Comparison of ENCODE assay signal across 8 cellular contexts in the genomic region with DNA sequence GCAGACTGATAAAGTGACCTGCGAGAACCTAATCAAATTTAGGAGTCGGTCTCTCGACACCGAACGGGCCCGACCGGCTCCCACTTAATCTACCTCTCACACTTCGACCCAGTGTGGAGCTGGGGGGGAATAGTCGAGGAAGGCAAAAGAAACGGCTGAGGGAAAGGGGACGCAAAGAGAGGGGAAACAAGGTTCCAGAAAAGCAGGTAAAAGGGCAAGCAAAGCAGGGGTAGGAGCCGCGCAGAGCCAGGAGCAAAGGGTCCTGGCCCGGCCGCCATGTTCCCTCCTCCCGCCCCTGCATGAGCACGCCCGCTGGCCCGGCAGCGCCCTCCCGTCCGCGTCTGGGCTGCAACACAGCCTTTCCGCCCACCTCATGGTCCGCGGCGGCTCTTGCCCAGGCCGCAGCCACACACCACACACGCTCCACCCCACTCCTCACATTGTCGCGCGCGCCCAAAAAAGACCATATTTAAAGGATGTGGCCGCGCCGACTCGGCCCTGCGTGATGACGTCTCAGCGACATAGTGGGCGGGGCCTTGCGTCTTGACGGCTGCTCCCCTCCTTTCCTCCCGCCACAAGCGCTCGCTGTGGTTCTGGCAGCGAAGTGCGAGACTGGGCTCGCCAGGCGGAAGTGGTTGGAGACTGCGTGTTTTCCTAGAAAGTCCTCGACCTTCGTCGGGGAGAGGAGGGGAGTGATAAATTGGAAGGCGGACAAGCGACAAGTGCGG. TPM values are rescaled to one million over a fixed set of nuclear protein-coding genes. Genes with fewer than 3 reads are reported as not detected.
DNase-seq lines count a peak whose midpoint lies in the region; ATAC-seq, FAIRE-seq and TF ChIP-seq lines count a peak whose summit lies in the region.

A gene with protein sequence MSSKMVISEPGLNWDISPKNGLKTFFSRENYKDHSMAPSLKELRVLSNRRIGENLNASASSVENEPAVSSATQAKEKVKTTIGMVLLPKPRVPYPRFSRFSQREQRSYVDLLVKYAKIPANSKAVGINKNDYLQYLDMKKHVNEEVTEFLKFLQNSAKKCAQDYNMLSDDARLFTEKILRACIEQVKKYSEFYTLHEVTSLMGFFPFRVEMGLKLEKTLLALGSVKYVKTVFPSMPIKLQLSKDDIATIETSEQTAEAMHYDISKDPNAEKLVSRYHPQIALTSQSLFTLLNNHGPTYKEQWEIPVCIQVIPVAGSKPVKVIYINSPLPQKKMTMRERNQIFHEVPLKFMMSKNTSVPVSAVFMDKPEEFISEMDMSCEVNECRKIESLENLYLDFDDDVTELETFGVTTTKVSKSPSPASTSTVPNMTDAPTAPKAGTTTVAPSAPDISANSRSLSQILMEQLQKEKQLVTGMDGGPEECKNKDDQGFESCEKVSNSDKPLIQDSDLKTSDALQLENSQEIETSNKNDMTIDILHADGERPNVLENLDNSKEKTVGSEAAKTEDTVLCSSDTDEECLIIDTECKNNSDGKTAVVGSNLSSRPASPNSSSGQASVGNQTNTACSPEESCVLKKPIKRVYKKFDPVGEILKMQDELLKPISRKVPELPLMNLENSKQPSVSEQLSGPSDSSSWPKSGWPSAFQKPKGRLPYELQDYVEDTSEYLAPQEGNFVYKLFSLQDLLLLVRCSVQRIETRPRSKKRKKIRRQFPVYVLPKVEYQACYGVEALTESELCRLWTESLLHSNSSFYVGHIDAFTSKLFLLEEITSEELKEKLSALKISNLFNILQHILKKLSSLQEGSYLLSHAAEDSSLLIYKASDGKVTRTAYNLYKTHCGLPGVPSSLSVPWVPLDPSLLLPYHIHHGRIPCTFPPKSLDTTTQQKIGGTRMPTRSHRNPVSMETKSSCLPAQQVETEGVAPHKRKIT (minus strand): TSS at position 510 of the 728 bp plus-strand sequence. CDS start 1,165 bp downstream, outside the sequence.

- H3K4me1 Mint-ChIP-seq in chondrocyte (ENCODE audit: low read depth) = peaks cover 34% of the 10 kb centered on the region

- no peaks in the 10 kb centered on the region for H3K27me3 Mint-ChIP-seq in chondrocyte (ENCODE audit: low read depth)

- peak; percentile 90 for ATAC-seq in HG03432 (IDR thresholded peaks at IDR 0.05; ENCODE audit: unreplicated experiment)

- H3K4me3 ChIP-seq in kidney (ENCODE audit: low read length in 2 of 2) = peak within 1 kb of the TSS; percentile 75 to 96

- peaks cover 0 to 5% of the 10 kb centered on the region in 2 donors for H3K36me3 ChIP-seq in kidney (ENCODE audit: control insufficient read depth in 1 of 2, insufficient read depth in 2 of 2, low read length in 2 of 2)

- H3K4me3 Mint-ChIP-seq in chondrocyte (ENCODE audit: unreplicated experiment) = peak within 1 kb of the TSS; percentile 92

- no peaks in the 10 kb centered on the region for H3K9me3 ChIP-seq in kidney (ENCODE audit: control insufficient read depth in 1 of 2, low read length in 2 of 2)

- no peaks in the 10 kb centered on the region for H3K9me3 Mint-ChIP-seq in chondrocyte (ENCODE audit: low read depth)

- TF ChIP-seq CTCF in chondrocyte (IDR thresholded peaks at IDR 0.05) (peak; percentile 27), kidney (IDR thresholded peaks at IDR 0.05; ENCODE audit: borderline replicate concordance, extremely low read depth, insufficient read depth) (no peak)

- DNase-seq in AML-193 (lab: John Stamatoyannopoulos, UW) = peak; percentile 88 to 92
- peak; percentile 87 for DNase-seq in NCI-H510A (lab: John Stamatoyannopoulos, UW)
- peak; percentile 92 to 94 for DNase-seq in activated CD4-positive, alpha-beta T cell treated with anti-CD3 and anti-CD28 coated beads for 24 hours (ENCODE audit: low read depth in 2 of 2)
- DNase-seq in chondrocyte (ENCODE audit: low spot score) = peak; percentile 98
- peak; percentile 99 for DNase-seq in kidney
- DNase-seq in stimulated activated CD4-positive, alpha-beta T cell treated with anti-CD3 and anti-CD28 coated beads, Interleukin-15, amount 100 ng/mL, for 24 hours = peak; percentile 98

- H3K27ac ChIP-seq in kidney (ENCODE audit: low read depth in 2 of 2, low read length in 2 of 2) = peak within 1 kb of the TSS; percentile 84 to 95

- H3K27ac Mint-ChIP-seq in chondrocyte (ENCODE audit: unreplicated experiment) = peak within 1 kb of the TSS; percentile 97

- intact Hi-C loops in kidney (cut with DNase I) = no loop called here

- H3K4me1 ChIP-seq in kidney (ENCODE audit: control insufficient read depth in 1 of 2, insufficient read depth in 1 of 2, low read depth in 1 of 2, low read length in 2 of 2) = peaks cover 13 to 20% of the 10 kb centered on the region in 2 donors

- peak within 1 kb of the TSS; percentile 83 to 85 for H3K9ac ChIP-seq in kidney (ENCODE audit: low read length in 2 of 2)

- H3K36me3 Mint-ChIP-seq in chondrocyte (ENCODE audit: low read depth) = peaks cover 2% of the 10 kb centered on the region

- no peak for FAIRE-seq in kidney (lab: Jason Lieb, UNC)

- peak; percentile 98 for TF ChIP-seq POLR2A in GM19099 (IDR thresholded peaks at IDR 0.05; ENCODE audit: extremely low read depth, insufficient read length, low read depth)

RNA-seq across cellular contexts. Expression of the gene that starts here (rescaled TPM):
- total RNA-seq in chondrocyte (32.1 to 42.8 TPM (median 37.3 TPM) in 3 replicates), kidney (61.4 TPM)
- 16.4 TPM for polyA plus RNA-seq in kidney (ENCODE audit: insufficient read depth, low read depth, low replicate concordance)

Comparison
In these comparisons a context has a peak if more than half of its experiments do, and no peak if none do; other contexts are left out.
1. Peak in every context shown above with its lines: DNase-seq, ATAC-seq, H3K4me3 ChIP-seq and H3K27ac ChIP-seq.